23 cellular contexts compared by ENCODE assay signal in genomic region chr19:23596872-23597271, GRCh38.
A peak's percentile ranks its signal among the peaks of the same experiment; 100 is the strongest.
DNase-seq lines count a peak whose midpoint lies in the region; ATAC-seq, FAIRE-seq and TF ChIP-seq lines count a peak whose summit lies in the region.
"Had no signal": no experiment of that assay in that cellular context is flagged by ENCODE, and none has a peak within 500 bp of the region (broad histone marks: within the 10 kb centered on the region; RNA-seq: fewer than 3 reads in every experiment).

No MANE protein-coding gene starts in this region.

- peaks cover 5% of the 10 kb centered on the region for H3K4me1 ChIP-seq in RWPE2 (ENCODE audit: insufficient read depth, poor library complexity, severe bottlenecking)
- H3K4me1 ChIP-seq: BE2C, BLaER1 had no signal

- no peak overlapping the region for H3K27ac ChIP-seq in RWPE2 (ENCODE audit: poor library complexity, severe bottlenecking)
- H3K27ac ChIP-seq: BLaER1 had no signal

- peak; percentile 36; the same call in 2 of the 3 replicates for ATAC-seq in RWPE2 (ENCODE audit: low read depth)

- DNase-seq in ELR (ENCODE audit: low read depth): peak; percentile 20
- DNase-seq in HFFc6: no peak
- DNase-seq in RWPE2 (ENCODE audit: low spot score): no peak
- no peak for DNase-seq in NCI-H82 treated with DMSO at 0.1 percent for 48 hours (lab: John Stamatoyannopoulos, UW; ENCODE audit: unreplicated experiment)
- no peak for DNase-seq in T-helper 2 cell
- DNase-seq in activated gamma-delta T cell (lab: John Stamatoyannopoulos, UW): no peak
- no peak for DNase-seq in D721Med (ENCODE audit: insufficient read length, low spot score)
- DNase-seq: 8988T; ACHN; BE2C; C1 segment of cervical spinal cord; CD4-positive, alpha-beta memory T cell; CD4-positive, CD25-positive, alpha-beta regulatory T cell; CD8-positive, alpha-beta memory T cell; COR-L47; DMS79 treated with DMSO at 0.1 percent for 48 hours; GF-D8 had no signal

- H3K9me3 ChIP-seq in RWPE2 (ENCODE audit: severe bottlenecking): no peaks in the 10 kb centered on the region
- H3K9me3 ChIP-seq: BE2C had no signal

- H3K4me1 Mint-ChIP-seq in HFFc6 (ENCODE audit: low read depth): peaks cover 31% of the 10 kb centered on the region
- H3K4me1 Mint-ChIP-seq: CD14-positive monocyte; CD4-positive, alpha-beta memory T cell; CD4-positive, CD25-positive, alpha-beta regulatory T cell; CD8-positive, alpha-beta memory T cell had no signal

- no peaks in the 10 kb centered on the region; the same call in 1 of the 2 replicates for H3K27me3 Mint-ChIP-seq in HFFc6 (ENCODE audit: insufficient read depth)
- H3K27me3 Mint-ChIP-seq: CD4-positive, alpha-beta memory T cell; CD4-positive, CD25-positive, alpha-beta regulatory T cell; CD8-positive, alpha-beta memory T cell had no signal

- peak overlapping the region; percentile 7; the same call in 1 of the 2 replicates for H3K27ac Mint-ChIP-seq in HFFc6
- H3K27ac Mint-ChIP-seq: CD14-positive monocyte; CD4-positive, alpha-beta memory T cell; CD4-positive, CD25-positive, alpha-beta regulatory T cell; CD8-positive, alpha-beta memory T cell had no signal

- H3K36me3 ChIP-seq in RWPE2 (ENCODE audit: low read depth): no peaks in the 10 kb centered on the region
- H3K36me3 ChIP-seq: BE2C, BLaER1 had no signal

- H3K4me3 Mint-ChIP-seq in HFFc6: no peak overlapping the region; the same call in 1 of the 2 replicates
- H3K4me3 Mint-ChIP-seq: CD14-positive monocyte; CD4-positive, alpha-beta memory T cell; CD4-positive, CD25-positive, alpha-beta regulatory T cell; CD8-positive, alpha-beta memory T cell had no signal

- no peak for FAIRE-seq in D721Med (lab: Jason Lieb, UNC)
- FAIRE-seq: A204.1, G401.6, GM12891, GM19239 had no signal

- H3K36me3 Mint-ChIP-seq in HFFc6 (ENCODE audit: low read depth): peaks cover 14% of the 10 kb centered on the region; the same call in 1 of the 2 replicates
- H3K36me3 Mint-ChIP-seq: CD14-positive monocyte; CD4-positive, CD25-positive, alpha-beta regulatory T cell; CD8-positive, alpha-beta memory T cell had no signal

- no peaks in the 10 kb centered on the region for H3K27me3 ChIP-seq in RWPE2 (ENCODE audit: insufficient read depth, poor library complexity, severe bottlenecking)
- H3K27me3 ChIP-seq: BE2C, BLaER1 had no signal

- TF ChIP-seq CTCF in HFFc6 (IDR thresholded peaks at IDR 0.05) (no peak), RWPE2 (IDR thresholded peaks at IDR 0.05; ENCODE audit: poor library complexity, severe bottlenecking) (no peak), D721Med (IDR thresholded peaks at IDR 0.05; ENCODE audit: insufficient read depth, missing control alignments) (no peak)

- no peak overlapping the region for H3K4me3 ChIP-seq in RWPE2 (ENCODE audit: severe bottlenecking)
- H3K4me3 ChIP-seq: BLaER1 had no signal

- peaks cover 27% of the 10 kb centered on the region for H3K9me3 Mint-ChIP-seq in HFFc6
